Comparison of ENCODE assay signal across 8 cellular contexts in genomic region chr3:42773409-42773751, GRCh38. TPM values are rescaled to one million over a fixed set of nuclear protein-coding genes. Genes with fewer than 3 reads are reported as not detected.
DNase-seq lines count a peak whose midpoint lies in the region; ATAC-seq, FAIRE-seq and TF ChIP-seq lines count a peak whose summit lies in the region.

No MANE protein-coding gene starts in this region.

- intact Hi-C loops in heart left ventricle (cut with DNase I), result no loop called here

- no peak for FAIRE-seq in GM19239 (lab: Jason Lieb, UNC)

- peaks cover 0 to 5% of the 10 kb centered on the region in 2 donors for H3K9me3 Mint-ChIP-seq in stimulated activated naive CD8-positive, alpha-beta T cell treated with anti-CD3 and anti-CD28 coated beads, Interleukin-15, amount 100 ng/mL, for 72 hours

- ATAC-seq in GM21423 (IDR thresholded peaks at IDR 0.05; ENCODE audit: unreplicated experiment) (peak; percentile 2), heart left ventricle (peak in 2 of 4 donors; percentile 3 to 7)
- peak; percentile 1 for ATAC-seq in stimulated activated naive CD8-positive, alpha-beta T cell treated with anti-CD3 and anti-CD28 coated beads, Interleukin-15, amount 100 ng/mL, for 72 hours

- H3K27ac Mint-ChIP-seq in stimulated activated naive CD8-positive, alpha-beta T cell treated with anti-CD3 and anti-CD28 coated beads, Interleukin-15, amount 100 ng/mL, for 72 hours, result peak overlapping the region; percentile 93 to 97

- no peaks in the 10 kb centered on the region for H3K27me3 Mint-ChIP-seq in stimulated activated naive CD8-positive, alpha-beta T cell treated with anti-CD3 and anti-CD28 coated beads, Interleukin-15, amount 100 ng/mL, for 72 hours

- H3K4me1 Mint-ChIP-seq in stimulated activated naive CD8-positive, alpha-beta T cell treated with anti-CD3 and anti-CD28 coated beads, Interleukin-15, amount 100 ng/mL, for 72 hours, result peaks cover 19% of the 10 kb centered on the region

- H3K4me1 ChIP-seq in Peyer's patch (peaks cover 0 to 13% (median 3%) of the 10 kb centered on the region in 4 donors), heart left ventricle (peaks cover 0 to 21% (median 9%) of the 10 kb centered on the region in 12 donors)

- peak overlapping the region; percentile 86 to 92 for H3K4me3 Mint-ChIP-seq in stimulated activated naive CD8-positive, alpha-beta T cell treated with anti-CD3 and anti-CD28 coated beads, Interleukin-15, amount 100 ng/mL, for 72 hours

- no peak for TF ChIP-seq POLR2A in Peyer's patch (IDR thresholded peaks at IDR 0.05)
- TF ChIP-seq POLR2A in heart left ventricle (IDR thresholded peaks at IDR 0.05), result no peak

- DNase-seq in Peyer's patch (no peak), heart left ventricle (no peak), midbrain (lab: John Stamatoyannopoulos, UW) (no peak), GM19239 (ENCODE audit: insufficient read length, low spot score) (no peak)
- DNase-seq in stimulated activated naive CD8-positive, alpha-beta T cell treated with anti-CD3 and anti-CD28 coated beads, Interleukin-15, amount 100 ng/mL, for 72 hours, result no peak
- DNase-seq in effector CD8-positive, alpha-beta T cell (lab: John Stamatoyannopoulos, UW), result no peak

- no peak for TF ChIP-seq CTCF in 22Rv1 (IDR thresholded peaks at IDR 0.05)
- TF ChIP-seq CTCF in Peyer's patch (IDR thresholded peaks at IDR 0.05), result no peak
- TF ChIP-seq CTCF in heart left ventricle (IDR thresholded peaks at IDR 0.05), result no peak

- H3K36me3 ChIP-seq in Peyer's patch (no peaks in the 10 kb centered on the region), heart left ventricle (no peaks in the 10 kb centered on the region)

- peak overlapping the region; percentile 45 to 65 (median 55) for H3K4me3 ChIP-seq in Peyer's patch
- peak overlapping the region; percentile 15 to 73 (median 56) for H3K4me3 ChIP-seq in heart left ventricle

- H3K27me3 ChIP-seq in Peyer's patch (no peaks in the 10 kb centered on the region), heart left ventricle (no peaks in the 10 kb centered on the region)

- H3K9me3 ChIP-seq in Peyer's patch, result no peaks in the 10 kb centered on the region
- H3K9me3 ChIP-seq in heart left ventricle, result no peaks in the 10 kb centered on the region

- H3K27ac ChIP-seq in 22Rv1 (peak overlapping the region; percentile 32; the same call in 1 of the 2 replicates), Peyer's patch (peak overlapping the region in 3 of 4 donors; percentile 52 to 79 (median 71)), heart left ventricle (peak overlapping the region in 8 of 12 donors; percentile 33 to 94 (median 62))

- WGBS in heart left ventricle, 4 donors, result 7 to 10% (median 8%) methylated on average over 6 of the region's 6 CpGs

RNA-seq across cellular contexts. Expression of gene CCDC13, which starts 0.3 kb away (rescaled TPM):
- total RNA-seq in Peyer's patch (1 to 10 TPM in 3 of 4 donors, not detected in 1; 1.4 to 6.8 (median 4.2) TPM), heart left ventricle (1 to 10 TPM in 1 of 9 donors, under 1 TPM in 7, not detected in 1; 0.44 to 1.4 (median 0.83) TPM)
- polyA plus RNA-seq in heart left ventricle, result 1 to 10 TPM in 1 of 2 donors, under 1 TPM in 1; 0.53 to 1.1 TPM

RNA-seq across cellular contexts. Expression of gene HIGD1A, which starts 30.9 kb away (rescaled TPM):
- total RNA-seq in Peyer's patch, result 100 to 1,000 TPM; 102 to 278 (median 204) TPM
- total RNA-seq in heart left ventricle, result 100 to 1,000 TPM; 170 to 353 (median 313) TPM
- 100 to 1,000 TPM; 291 to 497 TPM for polyA plus RNA-seq in heart left ventricle

RNA-seq across cellular contexts. Expression of gene ACKR2, which starts 35.9 kb away (rescaled TPM):
- total RNA-seq in Peyer's patch, result 10 to 100 TPM in 1 of 4 donors, 1 to 10 TPM in 2, under 1 TPM in 1; 0.83 to 10.1 (median 3.7) TPM
- total RNA-seq in heart left ventricle, result 1 to 10 TPM in 4 of 9 donors, under 1 TPM in 5; 0.42 to 3.1 (median 0.67) TPM
- under 1 TPM; 0.22 to 0.57 TPM for polyA plus RNA-seq in heart left ventricle
